7 cellular contexts compared by ENCODE assay signal in the genomic region with DNA sequence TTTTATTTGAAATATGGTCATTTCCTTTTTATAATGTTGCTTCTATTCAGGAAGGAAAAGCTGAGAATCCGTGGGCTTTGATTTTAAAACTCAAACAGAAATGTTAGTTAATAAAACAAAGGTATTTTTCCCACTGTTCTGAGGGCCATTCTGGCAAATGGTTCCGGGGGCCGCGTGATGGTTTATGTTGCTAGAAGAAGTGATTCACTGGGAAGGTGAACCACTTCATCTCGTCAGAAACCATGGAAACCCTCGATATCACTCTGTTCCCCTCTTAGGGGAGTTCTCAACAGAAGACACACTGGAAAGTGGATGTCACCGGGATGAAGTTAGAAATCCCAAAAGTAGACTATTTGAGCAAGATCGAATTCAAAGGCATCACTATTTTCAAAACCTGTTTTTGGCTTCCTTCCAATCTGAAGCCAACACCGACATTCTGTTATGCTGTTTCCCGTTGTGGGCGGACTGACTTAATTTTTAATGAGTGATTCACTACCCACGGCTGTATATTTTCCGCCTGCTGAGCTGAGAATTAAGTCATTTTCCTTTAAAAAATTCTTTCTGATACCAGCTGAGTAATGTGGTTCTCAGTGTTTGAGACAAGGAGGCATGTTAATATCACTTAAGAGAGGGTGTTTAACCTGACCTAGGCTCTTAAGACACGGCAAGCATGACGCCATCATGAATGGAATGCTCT.
DNase-seq lines count a peak whose midpoint lies in the region; ATAC-seq and TF ChIP-seq lines count a peak whose summit lies in the region.

No MANE protein-coding gene starts in this region.

- peak overlapping the region in 7 of 10 donors; percentile 42 to 88 (median 69) for H3K27ac ChIP-seq in heart right ventricle

- WGBS in heart right ventricle, 2 donors = 53 to 59% methylated on average over 15 of the region's 15 CpGs

- no peaks in the 10 kb centered on the region for H3K36me3 ChIP-seq in heart right ventricle

- no peaks in the 10 kb centered on the region for H3K9me3 ChIP-seq in heart right ventricle

- intact Hi-C loops in heart right ventricle (cut with DNase I) = no loop called here

- TF ChIP-seq CTCF in heart right ventricle (IDR thresholded peaks at IDR 0.05) (no peak), GM13976 (IDR thresholded peaks at IDR 0.05; ENCODE audit: borderline replicate concordance, control extremely low read depth, extremely low read depth, insufficient read depth, missing control alignments) (no peak)

- in situ Hi-C loops in GM13976 (cut with MboI; ENCODE audit: low sequenced_read_pairs, unreplicated experiment) = no loop called here

- DNase-seq in HPDE6-E6E7 (ENCODE audit: extremely low spot score) (peak; percentile 63), heart right ventricle (peak in 1 of 2 donors; percentile 44), NOMO-1 (lab: John Stamatoyannopoulos, UW; ENCODE audit: unreplicated experiment in 2 of 2) (no peak), NOMO-1 treated with dmso at 0.1 percent for 144 hours (lab: John Stamatoyannopoulos, UW; ENCODE audit: unreplicated experiment) (no peak), GM13976 (ENCODE audit: low spot score) (no peak)
- peak; percentile 39 for DNase-seq in activated CD8-positive, alpha-beta memory T cell treated with anti-CD3 and anti-CD28 coated beads, Interleukin-2, amount 50 U/mL, for 24 hours (ENCODE audit: extremely low read depth)
- DNase-seq in stimulated activated CD8-positive, alpha-beta memory T cell treated with anti-CD3 and anti-CD28 coated beads, Interleukin-12 subunit alpha, Interleukin-12 subunit beta, amount 100 ng/mL, for 1 hour (ENCODE audit: low read depth) = peak; percentile 18

- H3K27me3 ChIP-seq in heart right ventricle = no peaks in the 10 kb centered on the region

- peak in 7 of 8 donors; percentile 20 to 67 (median 52) for ATAC-seq in heart right ventricle

- peaks cover 16 to 69% (median 61%) of the 10 kb centered on the region in 9 donors for H3K4me1 ChIP-seq in heart right ventricle

- no peak overlapping the region for H3K4me3 ChIP-seq in heart right ventricle

Comparison
In these comparisons a context has a peak if more than half of its experiments do, and no peak if none do; other contexts are left out.
1. DNase-seq: peak in HPDE6-E6E7 (single experiment), activated CD8-positive, alpha-beta memory T cell treated with anti-CD3 and anti-CD28 coated beads, Interleukin-2, amount 50 U/mL, for 24 hours (single experiment) and stimulated activated CD8-positive, alpha-beta memory T cell treated with anti-CD3 and anti-CD28 coated beads, Interleukin-12 subunit alpha, Interleukin-12 subunit beta, amount 100 ng/mL, for 1 hour (single experiment); none in NOMO-1 (0 of 2), NOMO-1 treated with dmso at 0.1 percent for 144 hours (single experiment) and GM13976 (single experiment).